In the genomic region with DNA sequence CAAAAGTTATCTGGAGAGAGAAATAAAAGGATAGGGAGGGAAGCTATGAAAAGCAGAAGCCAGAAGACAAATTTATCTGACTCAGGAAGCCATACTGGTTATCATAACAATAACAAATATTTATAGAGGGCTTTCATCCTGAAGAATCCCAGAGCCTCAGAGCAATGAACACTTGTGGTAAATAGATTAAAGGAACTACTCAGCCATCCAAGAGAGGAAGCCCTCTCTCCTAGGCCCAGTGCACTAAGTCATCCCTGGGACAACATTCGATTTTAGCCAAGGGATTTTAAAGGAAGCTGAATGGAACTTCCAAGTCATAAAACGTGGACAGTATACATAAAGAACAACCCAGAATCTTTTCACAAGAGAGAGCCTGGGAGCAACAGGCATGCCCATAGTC, we compare ENCODE assay signal across 20 cellular contexts.
"Had no signal": no experiment of that assay in that cellular context is flagged by ENCODE, and none has a peak within 500 bp of the region (broad histone marks: within the 10 kb centered on the region; RNA-seq: fewer than 3 reads in every experiment).

No MANE protein-coding gene starts in this region.

- DNase-seq: activated CD4-positive, alpha-beta memory T cell treated with anti-CD3 and anti-CD28 coated beads for 36 hours; activated CD4-positive, alpha-beta T cell treated with anti-CD3 and anti-CD28 coated beads for 48 hours; activated CD4-positive, CD25-positive, alpha-beta regulatory T cell; activated naive CD4-positive, alpha-beta T cell treated with Interleukin-2 at 50 U/mL for 16 hours; activated naive CD8-positive, alpha-beta T cell treated with anti-CD3 and anti-CD28 coated beads for 36 hours; activated T-cell treated with anti-CD3 and anti-CD28 coated beads, Interleukin-2, amount 50 U/mL, for 48 hours; amniotic stem cell; caudate nucleus; effector CD8-positive, alpha-beta T cell; gastrocnemius medialis; head of caudate nucleus; kidney; naive thymus-derived CD8-positive, alpha-beta T cell; stimulated activated CD4-positive, alpha-beta T cell treated with anti-CD3 and anti-CD28 coated beads, Interleukin-12 subunit alpha, Interleukin-12 subunit beta, amount 100 ng/mL, for 4 hours; T1000; tibial artery had no signal

- H3K9me3 ChIP-seq: gastrocnemius medialis, prostate gland, right atrium auricular region, tibial artery had no signal

- H3K27ac ChIP-seq: gastrocnemius medialis, prostate gland, right atrium auricular region, tibial artery had no signal

- H3K4me1 ChIP-seq: gastrocnemius medialis, prostate gland, right atrium auricular region, tibial artery had no signal

- FAIRE-seq: kidney had no signal

- H3K4me3 ChIP-seq: gastrocnemius medialis, lung, prostate gland, right atrium auricular region, tibial artery had no signal

- H3K36me3 ChIP-seq: gastrocnemius medialis, prostate gland, right atrium auricular region, tibial artery had no signal

- H3K27me3 ChIP-seq: gastrocnemius medialis, right atrium auricular region, tibial artery had no signal

- ATAC-seq: gastrocnemius medialis; left lobe of liver; naive thymus-derived CD8-positive, alpha-beta T cell had no signal
